9 cellular contexts compared by ENCODE assay signal in genomic region chr2:241314933-241315182, GRCh38. TPM values are rescaled to one million over a fixed set of nuclear protein-coding genes. Genes with fewer than 3 reads are reported as not detected.
A peak's percentile ranks its signal among the peaks of the same experiment; 100 is the strongest.
DNase-seq lines count a peak whose midpoint lies in the region; ATAC-seq, FAIRE-seq and TF ChIP-seq lines count a peak whose summit lies in the region.
"Had no signal": no experiment of that assay in that cellular context is flagged by ENCODE, and none has a peak within 500 bp of the region (broad histone marks: within the 10 kb centered on the region; RNA-seq: fewer than 3 reads in every experiment).

No MANE protein-coding gene starts in this region.

- H3K9ac ChIP-seq in astrocyte (ENCODE audit: low read length) = peak overlapping the region; percentile 100

- H3K4me3 ChIP-seq in right atrium auricular region = peak overlapping the region; percentile 82 to 91
- H3K4me3 ChIP-seq in astrocyte (ENCODE audit: insufficient read depth, low read depth, low read length) = peak overlapping the region; percentile 98

- H3K27me3 ChIP-seq in right atrium auricular region (no peaks in the 10 kb centered on the region), astrocyte (ENCODE audit: insufficient read depth, low read length) (no peaks in the 10 kb centered on the region)

- no peaks in the 10 kb centered on the region for H3K9me3 ChIP-seq in right atrium auricular region
- H3K9me3 ChIP-seq in astrocyte (ENCODE audit: insufficient read depth, low read depth, low read length) = no peaks in the 10 kb centered on the region

- TF ChIP-seq CTCF in right atrium auricular region (IDR thresholded peaks at IDR 0.05) = no peak
- TF ChIP-seq CTCF in astrocyte (IDR thresholded peaks at IDR 0.05; ENCODE audit: insufficient read depth, low read depth, low read length) = no peak

- no peak for FAIRE-seq in astrocyte (lab: Jason Lieb, UNC)
- FAIRE-seq: endometrium had no signal

- H3K9me3 Mint-ChIP-seq in astrocyte (ENCODE audit: unreplicated experiment) (no peaks in the 10 kb centered on the region), memory B cell (no peaks in the 10 kb centered on the region)

- H3K4me1 Mint-ChIP-seq in astrocyte (ENCODE audit: low read depth, unreplicated experiment) (peaks cover 42% of the 10 kb centered on the region), memory B cell (peaks cover 48% of the 10 kb centered on the region)

- H3K27ac ChIP-seq in right atrium auricular region (peak overlapping the region; percentile 99), astrocyte (ENCODE audit: low read depth, low read length) (peak overlapping the region; percentile 100)

- intact Hi-C loops in cardiac septum (cut with DNase I) = loop anchor here (2.0 kb wide), 1 partner anchor 42 kb away; no protein-coding TSS in a partner anchor

- no peak for DNase-seq in right atrium auricular region (ENCODE audit: low spot score)
- no peak for DNase-seq in cardiac septum (ENCODE audit: low spot score)
- DNase-seq in astrocyte (ENCODE audit: low read depth) = no peak
- DNase-seq in memory B cell (ENCODE audit: low spot score in 2 of 2) = no peak
- DNase-seq in superior temporal gyrus (ENCODE audit: extremely low spot score) = no peak
- DNase-seq in NOMO-1 treated with dmso at 0.1 percent for 144 hours (lab: John Stamatoyannopoulos, UW; ENCODE audit: unreplicated experiment) = no peak
- DNase-seq in occipital lobe (lab: John Stamatoyannopoulos, UW) = no peak
- DNase-seq in NCI-H748 treated with DMSO at 0.1 percent for 48 hours (lab: John Stamatoyannopoulos, UW) = no peak

- H4K20me1 ChIP-seq in astrocyte (ENCODE audit: insufficient read depth, low read length) = peaks cover 61% of the 10 kb centered on the region

- no peak for ATAC-seq in memory B cell (ENCODE audit: low read depth)

- H3K4me3 Mint-ChIP-seq in astrocyte (ENCODE audit: unreplicated experiment) = peak overlapping the region; percentile 91
- peak overlapping the region; percentile 99 for H3K4me3 Mint-ChIP-seq in memory B cell

- no peaks in the 10 kb centered on the region for H3K27me3 Mint-ChIP-seq in astrocyte (ENCODE audit: low read depth, unreplicated experiment)
- H3K27me3 Mint-ChIP-seq in memory B cell = no peaks in the 10 kb centered on the region

- H3K79me2 ChIP-seq in astrocyte (ENCODE audit: insufficient read depth, low read length) = peaks cover 93% of the 10 kb centered on the region

- peak overlapping the region; percentile 74 for H2AFZ ChIP-seq in astrocyte (ENCODE audit: low read depth, low read length)

- peaks cover 0 to 62% of the 10 kb centered on the region in 2 donors for H3K4me1 ChIP-seq in right atrium auricular region
- H3K4me1 ChIP-seq in astrocyte (ENCODE audit: insufficient read depth, low read length) = peaks cover 51% of the 10 kb centered on the region

- H3K36me3 Mint-ChIP-seq in astrocyte (ENCODE audit: low read depth, unreplicated experiment) = peaks cover 2% of the 10 kb centered on the region
- H3K36me3 Mint-ChIP-seq in memory B cell = peaks cover 4% of the 10 kb centered on the region

- peak overlapping the region; percentile 98 for H3K4me2 ChIP-seq in astrocyte (ENCODE audit: low read length)

- H3K27ac Mint-ChIP-seq in astrocyte (ENCODE audit: unreplicated experiment) = peak overlapping the region; percentile 97
- peak overlapping the region; percentile 98 for H3K27ac Mint-ChIP-seq in memory B cell

- H3K36me3 ChIP-seq in right atrium auricular region (no peaks in the 10 kb centered on the region), astrocyte (ENCODE audit: insufficient read depth, low read length) (peaks cover 6% of the 10 kb centered on the region)

RNA-seq across cellular contexts. Expression of gene HDLBP, which starts 0.6 kb away (rescaled TPM):
- total RNA-seq in right atrium auricular region = 100 to 1,000 TPM; 274 to 287 TPM
- 356 TPM for total RNA-seq in cardiac septum
- 922 and 975 TPM in 2 replicates for total RNA-seq in astrocyte
- 138 TPM for total RNA-seq in occipital lobe

RNA-seq across cellular contexts. Expression of gene SEPTIN2, which starts 0.9 kb away (rescaled TPM):
- total RNA-seq in right atrium auricular region = 100 to 1,000 TPM; 143 to 193 TPM
- total RNA-seq in cardiac septum = 219 TPM
- total RNA-seq in astrocyte = 544 and 552 TPM in 2 replicates
- total RNA-seq in occipital lobe = 266 TPM

RNA-seq across cellular contexts. Expression of gene FARP2, which starts 41.2 kb away (rescaled TPM):
- total RNA-seq in right atrium auricular region = 10 to 100 TPM; 11.1 to 21.5 TPM
- 24.4 TPM for total RNA-seq in cardiac septum
- 60.8 and 65.0 TPM in 2 replicates for total RNA-seq in astrocyte
- total RNA-seq in occipital lobe = 43.7 TPM
